Comparison of ENCODE assay signal across 1 cellular context in the genomic region with DNA sequence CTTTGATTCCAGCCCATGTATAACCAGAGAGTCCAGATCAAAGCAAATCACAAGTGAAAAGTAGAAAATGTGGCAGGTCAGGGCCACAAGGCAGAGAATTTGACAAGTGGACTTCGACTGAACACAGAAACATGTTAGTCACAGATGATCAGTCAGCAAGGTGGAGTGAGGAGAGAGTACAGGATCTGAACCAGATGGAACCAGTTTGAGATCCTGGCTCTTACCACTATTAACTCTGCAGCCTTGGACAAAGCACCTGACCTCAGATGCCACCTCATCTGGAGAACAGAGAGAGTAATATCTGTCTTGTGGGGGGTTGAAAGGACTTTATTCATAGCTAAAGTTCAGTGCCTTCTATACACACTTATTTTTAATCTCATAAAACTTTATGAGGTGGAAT.
TF ChIP-seq lines count a peak whose summit lies in the region.

No MANE protein-coding gene starts in this region.

TF ChIP-seq in HepG2, 621 proteins besides CTCF, POLR2A, EP300 and RAD21:
- TF ChIP-seq MED1 (CRISPR knock-in tag; IDR thresholded peaks at IDR 0.05) (0 out of 2 replicates have a peak, but pooled peaks have one; percentile 26), RBAK (CRISPR knock-in tag; IDR thresholded peaks at IDR 0.05) (peak; percentile 57; the same call in 1 of the 2 replicates)
- TF ChIP-seq, protein P1, sequence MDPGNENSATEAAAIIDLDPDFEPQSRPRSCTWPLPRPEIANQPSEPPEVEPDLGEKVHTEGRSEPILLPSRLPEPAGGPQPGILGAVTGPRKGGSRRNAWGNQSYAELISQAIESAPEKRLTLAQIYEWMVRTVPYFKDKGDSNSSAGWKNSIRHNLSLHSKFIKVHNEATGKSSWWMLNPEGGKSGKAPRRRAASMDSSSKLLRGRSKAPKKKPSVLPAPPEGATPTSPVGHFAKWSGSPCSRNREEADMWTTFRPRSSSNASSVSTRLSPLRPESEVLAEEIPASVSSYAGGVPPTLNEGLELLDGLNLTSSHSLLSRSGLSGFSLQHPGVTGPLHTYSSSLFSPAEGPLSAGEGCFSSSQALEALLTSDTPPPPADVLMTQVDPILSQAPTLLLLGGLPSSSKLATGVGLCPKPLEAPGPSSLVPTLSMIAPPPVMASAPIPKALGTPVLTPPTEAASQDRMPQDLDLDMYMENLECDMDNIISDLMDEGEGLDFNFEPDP (CRISPR knock-in tag; conservative IDR thresholded peaks at IDR 0.05), result no peak
